In the genomic region with DNA sequence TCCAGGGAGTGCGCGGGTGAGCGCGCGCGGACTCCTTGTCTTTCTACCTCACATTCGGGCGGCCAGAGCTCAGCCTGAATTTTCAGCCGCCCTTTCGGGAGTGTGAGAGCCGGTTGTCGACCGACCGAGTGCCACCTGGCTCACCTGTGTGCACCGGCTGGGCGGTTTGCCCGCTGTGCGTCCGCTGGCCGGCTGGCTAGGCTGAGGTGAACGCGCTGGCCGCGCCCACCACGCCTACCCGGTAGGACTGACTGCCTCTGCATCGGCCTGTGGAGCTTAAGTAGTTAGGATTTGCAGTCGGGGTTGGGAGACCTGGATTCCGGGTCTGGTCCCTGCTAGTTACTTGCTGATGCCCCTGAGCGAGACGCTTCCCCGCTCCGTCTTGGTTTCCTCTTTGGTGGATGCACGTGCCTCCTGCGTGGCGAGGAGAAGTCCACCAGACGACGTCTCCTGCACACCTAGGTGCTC, we compare ENCODE assay signal across 9 cellular contexts. TPM values are rescaled to one million over a fixed set of nuclear protein-coding genes. Genes with fewer than 3 reads are reported as not detected.
A peak's percentile ranks its signal among the peaks of the same experiment; 100 is the strongest.
DNase-seq lines count a peak whose midpoint lies in the region; ATAC-seq and TF ChIP-seq lines count a peak whose summit lies in the region.
"Had no signal": no experiment of that assay in that cellular context is flagged by ENCODE, and none has a peak within 500 bp of the region (broad histone marks: within the 10 kb centered on the region; RNA-seq: fewer than 3 reads in every experiment).

No MANE protein-coding gene starts in this region.

- ATAC-seq in activated CD8-positive, alpha-beta memory T cell treated with anti-CD3 and anti-CD28 coated beads, Interleukin-2, amount 10 ng/mL, durations not matched to agents 7 days and 5 days = peak; percentile 12
- ATAC-seq in natural killer cell = peak in 1 of 3 donors; percentile 1
- no peak for ATAC-seq in HG03342 (IDR thresholded peaks at IDR 0.05; ENCODE audit: unreplicated experiment)
- no peak for ATAC-seq in HG02970 (IDR thresholded peaks at IDR 0.05; ENCODE audit: low FRiP score, unreplicated experiment)

- no peak overlapping the region for H3K27ac ChIP-seq in endodermal cell (ENCODE audit: low read depth, low read length)

- intact Hi-C loops in natural killer cell (cut with micrococcal nuclease) = no loop called here

- no peaks in the 10 kb centered on the region for H3K9me3 ChIP-seq in endodermal cell (ENCODE audit: control insufficient read depth, low read length)
- H3K9me3 ChIP-seq: adrenal gland had no signal

- no peaks in the 10 kb centered on the region for H3K9me3 Mint-ChIP-seq in activated CD8-positive, alpha-beta memory T cell treated with anti-CD3 and anti-CD28 coated beads, Interleukin-2, amount 10 ng/mL, durations not matched to agents 7 days and 5 days (ENCODE audit: low read depth)
- H3K9me3 Mint-ChIP-seq in endodermal cell = no peaks in the 10 kb centered on the region
- H3K9me3 Mint-ChIP-seq in natural killer cell = no peaks in the 10 kb centered on the region

- H3K4me1 ChIP-seq in endodermal cell (ENCODE audit: control insufficient read depth, insufficient read depth, low read length) = no peaks in the 10 kb centered on the region

- TF ChIP-seq CTCF in endodermal cell (conservative IDR thresholded peaks at IDR 0.05) = no peak
- TF ChIP-seq CTCF in natural killer cell (IDR thresholded peaks at IDR 0.05) = no peak

- no peaks in the 10 kb centered on the region for H3K36me3 Mint-ChIP-seq in activated CD8-positive, alpha-beta memory T cell treated with anti-CD3 and anti-CD28 coated beads, Interleukin-2, amount 10 ng/mL, durations not matched to agents 7 days and 5 days
- H3K36me3 Mint-ChIP-seq in endodermal cell (ENCODE audit: low read depth) (peaks cover 2% of the 10 kb centered on the region), natural killer cell (no peaks in the 10 kb centered on the region)

- H3K4me1 Mint-ChIP-seq in activated CD8-positive, alpha-beta memory T cell treated with anti-CD3 and anti-CD28 coated beads, Interleukin-2, amount 10 ng/mL, durations not matched to agents 7 days and 5 days = peaks cover 23% of the 10 kb centered on the region
- H3K4me1 Mint-ChIP-seq in endodermal cell = peaks cover 9% of the 10 kb centered on the region
- peaks cover 5 to 16% of the 10 kb centered on the region in 2 donors for H3K4me1 Mint-ChIP-seq in natural killer cell

- H3K27me3 ChIP-seq in endodermal cell (ENCODE audit: control insufficient read depth, insufficient read depth, low read length, poor library complexity, severe bottlenecking) = peaks cover 27% of the 10 kb centered on the region
- H3K27me3 ChIP-seq: adrenal gland had no signal

- H3K4me3 Mint-ChIP-seq in activated CD8-positive, alpha-beta memory T cell treated with anti-CD3 and anti-CD28 coated beads, Interleukin-2, amount 10 ng/mL, durations not matched to agents 7 days and 5 days = peak overlapping the region; percentile 73
- H3K4me3 Mint-ChIP-seq in endodermal cell = peak overlapping the region; percentile 72
- peak overlapping the region; percentile 95 for H3K4me3 Mint-ChIP-seq in natural killer cell

- peaks cover 17% of the 10 kb centered on the region for H3K27me3 Mint-ChIP-seq in activated CD8-positive, alpha-beta memory T cell treated with anti-CD3 and anti-CD28 coated beads, Interleukin-2, amount 10 ng/mL, durations not matched to agents 7 days and 5 days
- H3K27me3 Mint-ChIP-seq in endodermal cell (ENCODE audit: insufficient read depth) = peaks cover 48% of the 10 kb centered on the region
- H3K27me3 Mint-ChIP-seq in natural killer cell (ENCODE audit: low read depth in 2 of 2) = peaks cover 10 to 16% of the 10 kb centered on the region in 2 donors

- no peak overlapping the region for H3K27ac Mint-ChIP-seq in activated CD8-positive, alpha-beta memory T cell treated with anti-CD3 and anti-CD28 coated beads, Interleukin-2, amount 10 ng/mL, durations not matched to agents 7 days and 5 days
- H3K27ac Mint-ChIP-seq in endodermal cell (no peak overlapping the region), natural killer cell (peak overlapping the region in 1 of 2 donors; percentile 61)

- H3K9ac ChIP-seq in endodermal cell (ENCODE audit: extremely low read depth, low read length, poor library complexity, severe bottlenecking) = no peak overlapping the region

- no peaks in the 10 kb centered on the region for H3K36me3 ChIP-seq in endodermal cell (ENCODE audit: control insufficient read depth, insufficient read depth, low read length)
- H3K36me3 ChIP-seq: adrenal gland had no signal

- 4 to 6% methylated on average over 6 to 38 of the region's 38 CpGs for WGBS in endodermal cell (ENCODE audit: insufficient coverage in 1 of 2, insufficient read length in 1 of 2), 2 experiments

- CTCF ChIA-PET in activated CD8-positive, alpha-beta memory T cell treated with anti-CD3 and anti-CD28 coated beads, Interleukin-2, amount 10 ng/mL, durations not matched to agents 7 days and 5 days (lab: Charles Lee) = interaction anchor here (0.9 to 6.8 kb wide), 5 partner anchors 8 to 178 kb away, joined by 3 to 23 read pairs (median 4); no protein-coding TSS in a partner anchor

- DNase-seq in activated CD8-positive, alpha-beta memory T cell treated with anti-CD3 and anti-CD28 coated beads, Interleukin-2, amount 10 ng/mL, durations not matched to agents 7 days and 5 days = no peak
- no peak for DNase-seq in activated CD8-positive, alpha-beta memory T cell treated with anti-CD3 and anti-CD28 coated beads for 24 hours
- DNase-seq in RPMI8226 = peak; percentile 16
- peak; percentile 84 for DNase-seq in endodermal cell
- no peak for DNase-seq in natural killer cell
- no peak for DNase-seq in NCI-H1436 (lab: John Stamatoyannopoulos, UW)

- peak overlapping the region; percentile 86 for H3K4me3 ChIP-seq in endodermal cell (ENCODE audit: low read length)

RNA-seq across cellular contexts. Expression of a gene that starts 0.6 kb away (rescaled TPM):
- total RNA-seq in activated CD8-positive, alpha-beta memory T cell treated with anti-CD3 and anti-CD28 coated beads, Interleukin-2, amount 10 ng/mL, durations not matched to agents 7 days and 5 days = 1 to 10 TPM; 2.5 to 4.2 TPM
- 10 to 100 TPM; 10.1 to 15.8 TPM for total RNA-seq in endodermal cell
- 9.4 TPM for polyA plus RNA-seq in endodermal cell (2013, experiment 1 of 2)
- polyA plus RNA-seq in endodermal cell (2013, experiment 2 of 2) = 7.9 TPM
- total RNA-seq in natural killer cell = 1 to 10 TPM; 1.3 to 3.9 (median 2.1) TPM

RNA-seq across cellular contexts. Expression of a gene that starts 35.1 kb away (rescaled TPM):
- not detected for total RNA-seq in activated CD8-positive, alpha-beta memory T cell treated with anti-CD3 and anti-CD28 coated beads, Interleukin-2, amount 10 ng/mL, durations not matched to agents 7 days and 5 days
- total RNA-seq in endodermal cell (not detected), natural killer cell (not detected)
- not detected for polyA plus RNA-seq in endodermal cell (2013, experiment 1 of 2)
- not detected for polyA plus RNA-seq in endodermal cell (2013, experiment 2 of 2)

Comparison
In these comparisons a context has a peak if more than half of its experiments do, and no peak if none do; other contexts are left out.
1. DNase-seq: peak in RPMI8226 (single experiment) and endodermal cell (single experiment); none in activated CD8-positive, alpha-beta memory T cell treated with anti-CD3 and anti-CD28 coated beads, Interleukin-2, amount 10 ng/mL, durations not matched to agents 7 days and 5 days (single experiment), activated CD8-positive, alpha-beta memory T cell treated with anti-CD3 and anti-CD28 coated beads for 24 hours (single experiment), natural killer cell (single experiment) and NCI-H1436 (single experiment).
2. Peak in every context shown above with its lines, with median percentiles within 50 percentile points of each other: H3K4me3 Mint-ChIP-seq.